ENCODE assay signal across 1 cellular context in genomic region chr5:95822038-95822407, GRCh38.
TF ChIP-seq lines count a peak whose summit lies in the region.

No MANE protein-coding gene starts in this region.

TF ChIP-seq in HepG2, 621 proteins besides CTCF, POLR2A, EP300 and RAD21 (continued from another document):
- TF ChIP-seq TRAFD1 (CRISPR knock-in tag; IDR thresholded peaks at IDR 0.05; ENCODE audit: borderline replicate concordance), result no peak
- no peak for TF ChIP-seq TEAD3 (CRISPR knock-in tag; optimal IDR thresholded peaks at IDR 0.05; ENCODE audit: borderline replicate concordance)
- no peak for TF ChIP-seq ZBTB3 (CRISPR knock-in tag; IDR thresholded peaks at IDR 0.05; ENCODE audit: borderline replicate concordance, low read depth)
- TF ChIP-seq ZNF281 (CRISPR knock-in tag; IDR thresholded peaks at IDR 0.05; ENCODE audit: borderline replicate concordance), result no peak
- TF ChIP-seq ZNF296 (CRISPR knock-in tag; conservative IDR thresholded peaks at IDR 0.05), result 0 out of 2 replicates have a peak, but pooled peaks have one; percentile 36
- no peak for TF ChIP-seq ZNF276 (CRISPR knock-in tag; IDR thresholded peaks at IDR 0.05; ENCODE audit: low read depth)
- TF ChIP-seq NFIB (CRISPR knock-in tag; IDR thresholded peaks at IDR 0.05; ENCODE audit: borderline replicate concordance), result no peak
- TF ChIP-seq ZSCAN25 (CRISPR knock-in tag; IDR thresholded peaks at IDR 0.05), result peak; percentile 45; the same call in 1 of the 2 replicates
- TF ChIP-seq SYNCRIP (IDR thresholded peaks at IDR 0.05; ENCODE audit: insufficient read depth, low read depth, low read length), result no peak
- 0 out of 2 replicates have a peak, but pooled peaks have one; percentile 31 for TF ChIP-seq TARDBP (CRISPR knock-in tag; IDR thresholded peaks at IDR 0.05)
TF ChIP-seq in HepG2: peak in this region for 9.
